ENCODE assay signal across 21 cellular contexts in genomic region chr14:94042433-94043091, GRCh38. TPM values are rescaled to one million over a fixed set of nuclear protein-coding genes. Genes with fewer than 3 reads are reported as not detected.
A peak's percentile ranks its signal among the peaks of the same experiment; 100 is the strongest.
DNase-seq lines count a peak whose midpoint lies in the region; ATAC-seq and TF ChIP-seq lines count a peak whose summit lies in the region.
"Had no signal": no experiment of that assay in that cellular context is flagged by ENCODE, and none has a peak within 500 bp of the region (broad histone marks: within the 10 kb centered on the region; RNA-seq: fewer than 3 reads in every experiment).

No MANE protein-coding gene starts in this region.

- no peaks in the 10 kb centered on the region for H4K20me1 ChIP-seq in neural cell (ENCODE audit: insufficient read depth)

- intact Hi-C loops in Right ventricle myocardium inferior (cut with DNase I): loop anchor here (5.0 kb wide), 1 partner anchor 40 kb away; the partner anchor contains the start of genes DDX24 and IFI27L1
- intact Hi-C loops in cardiac septum (cut with DNase I): no loop called here
- intact Hi-C loops in left ventricle myocardium superior (cut with micrococcal nuclease): no loop called here

- no peak overlapping the region for H2AFZ ChIP-seq in neural cell (ENCODE audit: low read depth, low read length)

- H3K27ac ChIP-seq in neural cell (ENCODE audit: low read length): no peak overlapping the region
- H3K27ac ChIP-seq: suprapubic skin had no signal

- no peak overlapping the region for H3K27ac Mint-ChIP-seq in mesothelial cell of epicardium

- no peak for TF ChIP-seq EP300 in neural cell (conservative IDR thresholded peaks at IDR 0.05; ENCODE audit: poor library complexity, severe bottlenecking)

- no peaks in the 10 kb centered on the region for H3K27me3 Mint-ChIP-seq in mesothelial cell of epicardium (ENCODE audit: low read depth)
- H3K27me3 Mint-ChIP-seq: IgD-negative memory B cell had no signal

- H3K36me3 ChIP-seq in neural cell (ENCODE audit: insufficient read depth, low read length): no peaks in the 10 kb centered on the region

- H3K9me3 ChIP-seq in neural cell (ENCODE audit: low read length): no peaks in the 10 kb centered on the region
- H3K9me3 ChIP-seq: suprapubic skin had no signal

- H3K4me3 Mint-ChIP-seq in mesothelial cell of epicardium: no peak overlapping the region
- H3K4me3 Mint-ChIP-seq: IgD-negative memory B cell, neural crest cell had no signal

- TF ChIP-seq CTCF in neural cell (IDR thresholded peaks at IDR 0.05; ENCODE audit: poor library complexity, severe bottlenecking) (no peak), mesothelial cell of epicardium (IDR thresholded peaks at IDR 0.05; ENCODE audit: unreplicated experiment) (no peak)

- H3K79me2 ChIP-seq in neural cell (replicated peaks; ENCODE audit: insufficient read depth, low read length): no peaks in the 10 kb centered on the region

- H3K9ac ChIP-seq in neural cell (ENCODE audit: low read length): no peak overlapping the region

- TF ChIP-seq RAD21 in neural cell (conservative IDR thresholded peaks at IDR 0.05): no peak

- H3K9me3 Mint-ChIP-seq in mesothelial cell of epicardium: no peaks in the 10 kb centered on the region
- H3K9me3 Mint-ChIP-seq: IgD-negative memory B cell, neural crest cell had no signal

- no peaks in the 10 kb centered on the region for H3F3A ChIP-seq in neural cell (ENCODE audit: insufficient read depth, low read length, poor library complexity, severe bottlenecking)

- H3K4me3 ChIP-seq in neural cell (ENCODE audit: low read length): no peak overlapping the region
- H3K4me3 ChIP-seq: coronary artery, suprapubic skin had no signal

- ATAC-seq in Right ventricle myocardium inferior (peak; percentile 33), left ventricle myocardium superior (peak; percentile 43)

- H3K9me2 ChIP-seq in neural cell (ENCODE audit: insufficient read depth, low read length): no peaks in the 10 kb centered on the region

- H3K4me1 Mint-ChIP-seq in mesothelial cell of epicardium: no peaks in the 10 kb centered on the region

- no peak overlapping the region for H3K4me2 ChIP-seq in neural cell (ENCODE audit: low read length)

- DNase-seq in Right ventricle myocardium inferior (ENCODE audit: missing footprints) (no peak), cardiac septum (ENCODE audit: low spot score) (no peak), left ventricle myocardium superior (no peak), CD1c-positive myeloid dendritic cell (ENCODE audit: extremely low spot score) (no peak), mesothelial cell of epicardium (ENCODE audit: low spot score in 2 of 2, unreplicated experiment in 2 of 2) (no peak), medulla oblongata (ENCODE audit: extremely low spot score) (no peak), DMS153 (lab: John Stamatoyannopoulos, UW) (no peak)
- DNase-seq: ACHN, C1 segment of cervical spinal cord, hippocampal formation, mesendoderm, NCI-H1417 treated with DMSO at 0.1 percent for 48 hours, NCI-H2107, NCI-H524 had no signal

- no peaks in the 10 kb centered on the region for H3K27me3 ChIP-seq in neural cell (ENCODE audit: insufficient read depth, low read depth, low read length)
- H3K27me3 ChIP-seq: suprapubic skin had no signal

- peaks cover 3% of the 10 kb centered on the region for H3K36me3 Mint-ChIP-seq in mesothelial cell of epicardium
- H3K36me3 Mint-ChIP-seq: IgD-negative memory B cell had no signal

TF ChIP-seq in neural cell, 6 proteins besides CTCF, POLR2A, EP300 and RAD21:
- TF ChIP-seq SMC3 (conservative IDR thresholded peaks at IDR 0.05; ENCODE audit: poor library complexity) (no peak), POLR2AphosphoS5 (IDR thresholded peaks at IDR 0.05) (peak; percentile 2)

RNA-seq across cellular contexts. Expression of gene OTUB2, which starts 16.4 kb away (rescaled TPM):
- 0.35 TPM for total RNA-seq in Right ventricle myocardium inferior
- total RNA-seq in cardiac septum: 0.30 TPM
- 0.52 TPM for total RNA-seq in left ventricle myocardium superior
- polyA plus RNA-seq in neural cell: 2.5 and 2.8 TPM in 2 replicates
- polyA minus RNA-seq in neural cell: 8.7 and 9.3 TPM in 2 replicates
- total RNA-seq in mesothelial cell of epicardium: 6.0 to 6.6 TPM (median 6.6 TPM) in 3 replicates

RNA-seq across cellular contexts. Expression of gene DDX24, which starts 38.4 kb away (rescaled TPM):
- 187 TPM for total RNA-seq in Right ventricle myocardium inferior
- total RNA-seq in cardiac septum: 245 TPM
- 198 TPM for total RNA-seq in left ventricle myocardium superior
- 158 and 177 TPM in 2 replicates for polyA plus RNA-seq in neural cell
- 168 and 198 TPM in 2 replicates for polyA minus RNA-seq in neural cell
- 151 to 159 TPM (median 157 TPM) in 3 replicates for total RNA-seq in mesothelial cell of epicardium

RNA-seq across cellular contexts. Expression of gene IFI27L1, which starts 38.5 kb away (rescaled TPM):
- total RNA-seq in Right ventricle myocardium inferior (10.7 TPM), cardiac septum (9.3 TPM), left ventricle myocardium superior (9.7 TPM), mesothelial cell of epicardium (31.3 to 33.9 TPM (median 33.1 TPM) in 3 replicates)
- 37.9 and 45.6 TPM in 2 replicates for polyA plus RNA-seq in neural cell
- 9.6 and 10.5 TPM in 2 replicates for polyA minus RNA-seq in neural cell

RNA-seq across cellular contexts. Expression of gene CCDC197, which starts 45.5 kb away (rescaled TPM):
- 0.84 TPM for total RNA-seq in Right ventricle myocardium inferior
- total RNA-seq in cardiac septum: 3.4 TPM
- 0.74 TPM for total RNA-seq in left ventricle myocardium superior
- not detected in 2 replicates for polyA plus RNA-seq in neural cell
- polyA minus RNA-seq in neural cell: not detected in 2 replicates
- total RNA-seq in mesothelial cell of epicardium: not detected in 3 replicates
- total RNA-seq: M059J, neural crest cell, pulmonary artery endothelial cell, suprapubic skin had no signal
- polyA plus RNA-seq: IgD-negative memory B cell had no signal
